ENCODE assay signal across 9 cellular contexts in genomic region chr2:233100192-233100998, GRCh38. TPM values are rescaled to one million over a fixed set of nuclear protein-coding genes. Genes with fewer than 3 reads are reported as not detected.
DNase-seq lines count a peak whose midpoint lies in the region; ATAC-seq, FAIRE-seq and TF ChIP-seq lines count a peak whose summit lies in the region.
"Had no signal": no experiment of that assay in that cellular context is flagged by ENCODE, and none has a peak within 500 bp of the region (broad histone marks: within the 10 kb centered on the region; RNA-seq: fewer than 3 reads in every experiment).

No MANE protein-coding gene starts in this region.

- peak overlapping the region; percentile 98 for H3K27ac ChIP-seq in OCI-LY7 (ENCODE audit: low read depth, low read length, poor library complexity, severe bottlenecking)
- peak overlapping the region; percentile 99 for H3K27ac ChIP-seq in GM12878 (ENCODE audit: control insufficient read depth, insufficient read depth)

- H3K36me3 ChIP-seq in OCI-LY7 (ENCODE audit: insufficient read depth, low read length) (peaks cover 22% of the 10 kb centered on the region), GM12878 (ENCODE audit: control insufficient read depth in 2 of 2, insufficient read depth in 2 of 2, low read length in 1 of 2) (peaks cover 14 to 34% of the 10 kb centered on the region in 2 experiments)

- CTCF ChIA-PET in OCI-LY7 (lab: Charles Lee; ENCODE audit: unreplicated experiment) (interaction anchor here (0.7 to 2.5 kb wide), 9 partner anchors 13 to 151 kb away, joined by 3 to 14 read pairs (median 5); partner anchors contain the start of genes ATG16L1 and INPP5D), GM12878 (lab: Yijun Ruan, JAX) (interaction anchor here (0.7 to 4.4 kb wide), 15 partner anchors 8 to 130 kb away, joined by 3 to 34 read pairs (median 7); partner anchors contain the start of gene INPP5D)

- H3K9ac ChIP-seq in GM12878 (ENCODE audit: control insufficient read depth, insufficient read depth, low read length), result peak overlapping the region; percentile 88

- H3K79me2 ChIP-seq in OCI-LY7 (ENCODE audit: insufficient read depth, low read depth, low read length) (peaks cover 38% of the 10 kb centered on the region; the same call in 1 of the 2 replicates), GM12878 (ENCODE audit: control insufficient read depth, insufficient read depth, low read length) (peaks cover 83% of the 10 kb centered on the region)

- TF ChIP-seq POLR2A in GM12878 (IDR thresholded peaks at IDR 0.05; ENCODE audit: low read depth, low read length), result no peak; the same call in 1 of the 2 replicates

- TF ChIP-seq CTCF in OCI-LY7 (conservative IDR thresholded peaks at IDR 0.05; ENCODE audit: low read length) (no peak), GM12878 (IDR thresholded peaks at IDR 0.05 in 2 of 3, conservative IDR thresholded peaks at IDR 0.05 in 1 of 3; ENCODE audit: control insufficient read depth in 2 of 3, extremely low read depth in 1 of 3, insufficient read depth in 1 of 3, low read depth in 3 of 3, low read length in 3 of 3) (no peak)

- RAD21 ChIA-PET in GM12878 (lab: Charles Lee; ENCODE audit: unreplicated experiment), result interaction anchor here (0.6 to 15.2 kb wide), 25 partner anchors 9 to 151 kb away, joined by 3 to 163 read pairs (median 5); partner anchors contain the start of genes ATG16L1 and INPP5D

- H3K4me3 ChIP-seq in OCI-LY7 (ENCODE audit: low read depth, low read length, poor library complexity, severe bottlenecking) (peak overlapping the region; percentile 60), GM12878 (peak overlapping the region; percentile 35; the same call in 1 of the 2 replicates)

- FAIRE-seq in GM12878 (lab: Jason Lieb, UNC), result peak; percentile 89
- FAIRE-seq: endometrium had no signal

- H2AFZ ChIP-seq in OCI-LY7 (ENCODE audit: low read length), result no peak overlapping the region; the same call in 1 of the 2 replicates
- H2AFZ ChIP-seq in GM12878 (ENCODE audit: control insufficient read depth, low read depth, low read length), result peak overlapping the region; percentile 50

- peak; percentile 3; the same call in 1 of the 2 replicates for TF ChIP-seq RAD21 in GM12878 (IDR thresholded peaks at IDR 0.05; ENCODE audit: insufficient read depth, low read depth, low read length)

- in situ Hi-C loops in GM12878 (cut with MboI), result no loop called here

- intact Hi-C loops in OCI-LY7 (cut with micrococcal nuclease; ENCODE audit: unreplicated experiment), result loop anchor here (1.0 to 2.0 kb wide), 7 partner anchors 8 to 151 kb away; partner anchors contain the start of gene ATG16L1
- intact Hi-C loops in GM12878 (cut with micrococcal nuclease; ENCODE audit: unreplicated experiment), result loop anchor here (1.0 to 5.0 kb wide), 5 partner anchors 13 to 102 kb away; no protein-coding TSS in a partner anchor
- intact Hi-C loops in cardiac septum (cut with DNase I), result no loop called here

- BruUV-seq in OCI-LY7 (replicated peaks; lab: Mats Ljungman, UMichigan) (no TSS peak), GM12878 (replicated peaks; lab: Mats Ljungman, UMichigan) (no TSS peak)

- no peaks in the 10 kb centered on the region for H3K9me2 ChIP-seq in OCI-LY7 (ENCODE audit: insufficient read depth, low read length)

- TF ChIP-seq EP300 in GM12878 (IDR thresholded peaks at IDR 0.05; ENCODE audit: borderline replicate concordance in 1 of 2, control insufficient read depth in 1 of 2, low read depth in 2 of 2, low read length in 2 of 2), result peak; percentile 78 to 92; a peak in 3 of 4 replicates

- H3K9me3 ChIP-seq in OCI-LY7 (ENCODE audit: low read length), result no peaks in the 10 kb centered on the region
- no peaks in the 10 kb centered on the region; the same call in 2 of the 3 replicates for H3K9me3 ChIP-seq in GM12878 (replicated peaks; ENCODE audit: control insufficient read depth, insufficient read depth, low read length)

- H3K4me2 ChIP-seq in OCI-LY7 (ENCODE audit: low read length) (peak overlapping the region; percentile 81), GM12878 (ENCODE audit: control insufficient read depth, insufficient read depth) (peak overlapping the region; percentile 100)

- DNase-seq in OCI-LY7 (ENCODE audit: low spot score) (peak; percentile 95), GM12878 (ENCODE audit: low read depth, low spot score) (peak; percentile 95), middle frontal gyrus (ENCODE audit: extremely low spot score, low spot score) (no peak), DMS114 treated with DMSO at 0.1 percent for 48 hours (lab: John Stamatoyannopoulos, UW; ENCODE audit: unreplicated experiment) (no peak), dermis blood vessel endothelial cell (no peak), cardiac septum (ENCODE audit: low spot score) (no peak)

- under 1% methylated on average over 17 of the region's 17 CpGs for WGBS in GM12878 (ENCODE audit: insufficient coverage, insufficient replicate concordance, low lambda C conversion rate, missing lambda C conversion rate)

- SMC1A ChIA-PET in GM12878 (lab: Charles Lee; ENCODE audit: uncharacterized antibody, unreplicated experiment), result interaction anchor here (0.5 to 12.4 kb wide), 23 partner anchors 8 to 263 kb away, joined by 3 to 328 read pairs (median 6); partner anchors contain the start of gene INPP5D

- POLR2A ChIA-PET in OCI-LY7 (lab: Charles Lee) (interaction anchor here (0.8 to 4.7 kb wide), 16 partner anchors 9 to 150 kb away, joined by 3 to 45 read pairs (median 8); partner anchors contain the start of genes ATG16L1 and INPP5D), GM12878 (lab: Charles Lee) (interaction anchor here (0.6 to 6.6 kb wide), 15 partner anchors 8 to 149 kb away, joined by 3 to 70 read pairs (median 8); partner anchors contain the start of gene INPP5D)

- no peaks in the 10 kb centered on the region for H4K20me1 ChIP-seq in OCI-LY7 (ENCODE audit: insufficient read depth, low read length)
- H4K20me1 ChIP-seq in GM12878 (ENCODE audit: control insufficient read depth, insufficient read depth), result no peaks in the 10 kb centered on the region

- ATAC-seq in GM18502 (IDR thresholded peaks at IDR 0.05; ENCODE audit: poor library complexity, unreplicated experiment) (peak; percentile 82), HG02610 (IDR thresholded peaks at IDR 0.05; ENCODE audit: unreplicated experiment) (peak; percentile 68), GM12878 (peak; percentile 90)

- H3K4me1 ChIP-seq in OCI-LY7 (ENCODE audit: insufficient read depth, low read length, poor library complexity, severe bottlenecking) (peaks cover 69% of the 10 kb centered on the region), GM12878 (ENCODE audit: control insufficient read depth, insufficient read depth, low read length) (peaks cover 49% of the 10 kb centered on the region)

- H3K27me3 ChIP-seq in GM12878 (replicated peaks in 1 of 2; ENCODE audit: control insufficient read depth in 2 of 2, insufficient read depth in 2 of 2, low read length in 1 of 2), result no peaks in the 10 kb centered on the region

TF ChIP-seq in GM12878, 131 proteins besides CTCF, POLR2A, EP300 and RAD21 (continues in another document):
- TF ChIP-seq ZNF592 (IDR thresholded peaks at IDR 0.05) (peak; percentile 36; the same call in 1 of the 2 replicates), BHLHE40 (IDR thresholded peaks at IDR 0.05; ENCODE audit: borderline replicate concordance in 1 of 2, low read depth in 2 of 2, low read length in 1 of 2) (peak; percentile 74 to 79)

RNA-seq across cellular contexts. Expression of gene INPP5D, which starts 40.3 kb away (rescaled TPM):
- 68.3 and 79.5 TPM in 2 replicates for total RNA-seq in OCI-LY7 (2014; rRNA removed; shearing (Covaris generic))
- 92.6 and 109 TPM in 2 replicates for total RNA-seq in OCI-LY7 (2022)
- total RNA-seq in GM12878 (2013; cell fraction: nucleolus; rRNA removed), result 345 and 366 TPM in 2 replicates
- 66.2 and 89.5 TPM in 2 replicates for total RNA-seq in GM12878 (2014; rRNA removed)
- total RNA-seq in GM12878 (2014; rRNA removed; fragmentation: Illumina TruSeq; extraction: Trizol), result 64.9 and 74.6 TPM in 2 replicates
- 126 and 139 TPM in 2 replicates for total RNA-seq in GM12878 (2021)
- polyA plus RNA-seq in GM12878 (2011; ENCODE audit: low read depth), result 51.0 TPM
- 24.3 and 43.0 TPM in 2 replicates for polyA plus RNA-seq in GM12878 (2011; rRNA removed)
- polyA plus RNA-seq in GM12878 (2011; cell fraction: cytosol; rRNA removed), result 39.4 and 45.6 TPM in 2 replicates
- 143 and 184 TPM in 2 replicates for polyA plus RNA-seq in GM12878 (2011; cell fraction: nucleus; rRNA removed)
- 79.5 and 83.6 TPM in 2 replicates for polyA plus RNA-seq in GM12878 (2012)
- polyA plus RNA-seq in GM12878 (2014; fragmentation: Illumina TruSeq; extraction: Trizol), result 78.1 and 101 TPM in 2 replicates
- polyA plus RNA-seq in GM12878 (2014; fragmentation: Nextera tagmentation; extraction: Ambion mirVana), result 10 to 100 TPM; 11.8 to 19.4 TPM
- polyA plus RNA-seq in GM12878 (2014; rRNA removed), result 88.1 and 102 TPM in 2 replicates
- polyA plus RNA-seq in GM12878 (2016; fragmentation: Nextera tagmentation; extraction: Ambion mirVana), result 100 to 1,000 TPM; 101 to 104 TPM
- 142 and 157 TPM in 2 replicates for polyA minus RNA-seq in GM12878 (2011; rRNA and poly(A)+ RNA removed)
- polyA minus RNA-seq in GM12878 (2011; cell fraction: cytosol; rRNA and poly(A)+ RNA removed), result 40.2 and 55.8 TPM in 2 replicates
- 114 and 175 TPM in 2 replicates for polyA minus RNA-seq in GM12878 (2011; cell fraction: nucleus; rRNA and poly(A)+ RNA removed)
- 45.3 and 45.7 TPM in 2 replicates for total RNA-seq in dermis blood vessel endothelial cell
- total RNA-seq in cardiac septum, result 6.2 TPM

Comparison
In these comparisons a context has a peak if more than half of its experiments do, and no peak if none do; other contexts are left out.
1. DNase-seq: peak in OCI-LY7 (single experiment) and GM12878 (single experiment); none in middle frontal gyrus (single experiment), DMS114 treated with DMSO at 0.1 percent for 48 hours (single experiment), dermis blood vessel endothelial cell (single experiment) and cardiac septum (single experiment).
2. Peak in every context shown above with its lines, with median percentiles within 50 percentile points of each other: ATAC-seq.